In the genomic region with DNA sequence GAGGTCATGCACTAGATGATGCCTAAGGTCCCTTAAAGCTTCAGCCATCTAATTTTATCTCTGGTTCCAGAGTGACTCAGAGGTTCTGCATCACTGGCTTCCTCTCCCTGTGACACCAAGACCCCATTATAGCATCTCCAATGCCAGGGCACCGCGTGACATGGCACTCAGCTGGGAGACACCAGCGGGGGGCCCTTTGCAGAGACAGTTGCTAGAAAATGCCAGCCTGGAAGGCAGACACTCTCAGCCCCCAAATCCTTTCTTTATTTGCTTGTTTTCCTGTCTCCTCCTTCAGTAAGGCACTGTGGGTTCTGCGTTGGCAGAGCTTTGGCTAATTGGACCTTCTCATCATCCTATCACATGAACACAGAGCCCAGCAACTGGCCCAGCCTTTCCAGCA, we compare ENCODE assay signal across 24 cellular contexts.
"Had no signal": no experiment of that assay in that cellular context is flagged by ENCODE, and none has a peak within 500 bp of the region (broad histone marks: within the 10 kb centered on the region; RNA-seq: fewer than 3 reads in every experiment).

No MANE protein-coding gene starts in this region.

- H3K9ac ChIP-seq: neural progenitor cell had no signal

- H3K27me3 ChIP-seq: esophagus muscularis mucosa, right atrium auricular region, testis, upper lobe of left lung had no signal

- DNase-seq: dermis blood vessel endothelial cell; effector memory CD4-positive, alpha-beta T cell; foreskin melanocyte; glutamatergic neuron; hypothalamus; kidney; mucosa of descending colon; naive thymus-derived CD4-positive, alpha-beta T cell; stimulated activated CD4-positive, alpha-beta T cell treated with anti-CD3 and anti-CD28 coated beads, Interleukin-2, amount 100 ng/mL, for 24 hours; stimulated activated CD4-positive, alpha-beta T cell treated with anti-CD3 and anti-CD28 coated beads, Interleukin-4, amount 100 ng/mL, for 24 hours; stimulated activated naive CD8-positive, alpha-beta T cell treated with anti-CD3 and anti-CD28 coated beads, Interleukin-15, Interleukin-2, amounts not matched to agents 100 U/mL and 50 U/mL, for 24 hours; substantia nigra; testis; tibial artery; upper lobe of left lung had no signal

- H3K4me1 ChIP-seq: esophagus muscularis mucosa, neural progenitor cell, prostate gland, right atrium auricular region, testis, tibial artery, upper lobe of left lung had no signal

- H3K4me3 ChIP-seq: coronary artery, esophagus muscularis mucosa, lung, mucosa of descending colon, neural progenitor cell, prostate gland, right atrium auricular region, testis, tibial artery, upper lobe of left lung had no signal

- H3K4me2 ChIP-seq: neural progenitor cell had no signal

- H3K9me3 ChIP-seq: esophagus muscularis mucosa, mucosa of descending colon, prostate gland, right atrium auricular region, testis, tibial artery, upper lobe of left lung had no signal

- H3K36me3 ChIP-seq: esophagus muscularis mucosa, neural progenitor cell, prostate gland, right atrium auricular region, tibial artery, upper lobe of left lung had no signal

- H3K36me3 Mint-ChIP-seq: neural progenitor cell; stimulated activated memory B cell treated with anti-CD40 and anti-IgM and Interleukin-4, amounts not matched to agents 10 μg/mL and 1 μg/mL and 100 μg/mL, for 72 hours had no signal

- H3K4me3 Mint-ChIP-seq: memory B cell; naive thymus-derived CD4-positive, alpha-beta T cell; nephron; neural progenitor cell; stimulated activated memory B cell treated with anti-CD40 and anti-IgM and Interleukin-4, amounts not matched to agents 10 μg/mL and 1 μg/mL and 100 μg/mL, for 72 hours had no signal

- H3K9me3 Mint-ChIP-seq: memory B cell; neural progenitor cell; stimulated activated memory B cell treated with anti-CD40 and anti-IgM and Interleukin-4, amounts not matched to agents 10 μg/mL and 1 μg/mL and 100 μg/mL, for 72 hours had no signal

- H3K27ac ChIP-seq: coronary artery, esophagus muscularis mucosa, neural progenitor cell, prostate gland, right atrium auricular region, testis, tibial artery, upper lobe of left lung had no signal

- H3K27ac Mint-ChIP-seq: memory B cell; nephron; neural progenitor cell; stimulated activated memory B cell treated with anti-CD40 and anti-IgM and Interleukin-4, amounts not matched to agents 10 μg/mL and 1 μg/mL and 100 μg/mL, for 72 hours had no signal

- H3K4me1 Mint-ChIP-seq: memory B cell; neural progenitor cell; stimulated activated memory B cell treated with anti-CD40 and anti-IgM and Interleukin-4, amounts not matched to agents 10 μg/mL and 1 μg/mL and 100 μg/mL, for 72 hours had no signal
